ENCODE assay signal across 8 cellular contexts in the genomic region with DNA sequence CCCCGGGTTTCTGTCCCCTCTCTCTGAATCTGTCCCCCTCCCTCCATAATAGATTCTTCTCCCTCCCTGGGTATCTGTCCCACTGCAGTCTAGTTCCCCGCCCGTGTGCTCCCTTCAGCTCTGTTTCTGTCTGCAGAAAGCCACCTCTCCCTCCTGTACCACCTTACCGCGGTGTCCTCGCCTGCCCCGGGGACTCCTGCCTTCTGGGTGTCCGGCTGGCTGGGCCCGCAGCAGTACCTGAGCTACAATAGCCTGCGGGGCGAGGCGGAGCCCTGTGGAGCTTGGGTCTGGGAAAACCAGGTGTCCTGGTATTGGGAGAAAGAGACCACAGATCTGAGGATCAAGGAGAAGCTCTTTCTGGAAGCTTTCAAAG. TPM values are rescaled to one million over a fixed set of nuclear protein-coding genes. Genes with fewer than 3 reads are reported as not detected.
A peak's percentile ranks its signal among the peaks of the same experiment; 100 is the strongest.
DNase-seq lines count a peak whose midpoint lies in the region; ATAC-seq lines count a peak whose summit lies in the region.

No MANE protein-coding gene starts in this region.

- ATAC-seq in stimulated activated memory B cell treated with anti-CD40 and anti-IgM and Interleukin-4, amounts not matched to agents 10 μg/mL and 1 μg/mL and 100 μg/mL, for 72 hours = no peak
- ATAC-seq in sciatic nerve (no peak), HG02885 (IDR thresholded peaks at IDR 0.05; ENCODE audit: poor library complexity, unreplicated experiment) (no peak)

- H3K27me3 Mint-ChIP-seq in activated CD4-positive, alpha-beta memory T cell treated with anti-CD3 and anti-CD28 coated beads for 36 hours = no peaks in the 10 kb centered on the region
- H3K27me3 Mint-ChIP-seq in stimulated activated memory B cell treated with anti-CD40 and anti-IgM and Interleukin-4, amounts not matched to agents 10 μg/mL and 1 μg/mL and 100 μg/mL, for 72 hours = no peaks in the 10 kb centered on the region

- peak overlapping the region; percentile 65 for H3K27ac Mint-ChIP-seq in activated CD4-positive, alpha-beta memory T cell treated with anti-CD3 and anti-CD28 coated beads for 36 hours
- H3K27ac Mint-ChIP-seq in stimulated activated memory B cell treated with anti-CD40 and anti-IgM and Interleukin-4, amounts not matched to agents 10 μg/mL and 1 μg/mL and 100 μg/mL, for 72 hours = peak overlapping the region; percentile 96

- peaks cover 10% of the 10 kb centered on the region for H3K36me3 ChIP-seq in iPS-20b (ENCODE audit: insufficient read depth, low read depth, low read length)

- peak overlapping the region; percentile 61; the same call in 1 of the 2 replicates for H3K9ac ChIP-seq in iPS-20b (ENCODE audit: low read depth, low read length)

- H3K4me1 Mint-ChIP-seq in activated CD4-positive, alpha-beta memory T cell treated with anti-CD3 and anti-CD28 coated beads for 36 hours (ENCODE audit: low read depth) = peaks cover 27% of the 10 kb centered on the region
- peaks cover 53% of the 10 kb centered on the region for H3K4me1 Mint-ChIP-seq in stimulated activated memory B cell treated with anti-CD40 and anti-IgM and Interleukin-4, amounts not matched to agents 10 μg/mL and 1 μg/mL and 100 μg/mL, for 72 hours

- no peaks in the 10 kb centered on the region for H3K9me3 ChIP-seq in iPS-20b (ENCODE audit: insufficient read depth, low read depth, low read length)

- intact Hi-C loops in activated CD4-positive, alpha-beta memory T cell treated with anti-CD3 and anti-CD28 coated beads for 36 hours (cut with micrococcal nuclease) = no loop called here
- intact Hi-C loops in sciatic nerve (cut with DNase I) = no loop called here

- H3K9me3 Mint-ChIP-seq in activated CD4-positive, alpha-beta memory T cell treated with anti-CD3 and anti-CD28 coated beads for 36 hours = no peaks in the 10 kb centered on the region
- H3K9me3 Mint-ChIP-seq in stimulated activated memory B cell treated with anti-CD40 and anti-IgM and Interleukin-4, amounts not matched to agents 10 μg/mL and 1 μg/mL and 100 μg/mL, for 72 hours = no peaks in the 10 kb centered on the region

- CTCF ChIA-PET in activated CD4-positive, alpha-beta memory T cell treated with anti-CD3 and anti-CD28 coated beads for 36 hours (lab: Charles Lee) = interaction anchor here (0.6 to 4.0 kb wide), 5 partner anchors 21 to 178 kb away, joined by 3 to 25 read pairs (median 3); no protein-coding TSS in a partner anchor

- H3K27ac ChIP-seq in iPS-20b (ENCODE audit: low read length) = no peak overlapping the region

- peak overlapping the region; percentile 76 for H3K4me3 ChIP-seq in iPS-20b (ENCODE audit: low read length)

- DNase-seq in NCI-H1417 (lab: John Stamatoyannopoulos, UW) (peak; percentile 47 to 70 (median 69)), NCI-H1417 treated with DMSO at 0.1 percent for 48 hours (lab: John Stamatoyannopoulos, UW) (no peak), sciatic nerve (ENCODE audit: low spot score) (no peak), nucleus accumbens (lab: John Stamatoyannopoulos, UW) (no peak)
- no peak for DNase-seq in activated CD4-positive, alpha-beta memory T cell treated with anti-CD3 and anti-CD28 coated beads for 36 hours

- peak overlapping the region; percentile 79 for H3K4me3 Mint-ChIP-seq in activated CD4-positive, alpha-beta memory T cell treated with anti-CD3 and anti-CD28 coated beads for 36 hours
- H3K4me3 Mint-ChIP-seq in stimulated activated memory B cell treated with anti-CD40 and anti-IgM and Interleukin-4, amounts not matched to agents 10 μg/mL and 1 μg/mL and 100 μg/mL, for 72 hours = peak overlapping the region; percentile 95

- no peaks in the 10 kb centered on the region for H3K36me3 Mint-ChIP-seq in activated CD4-positive, alpha-beta memory T cell treated with anti-CD3 and anti-CD28 coated beads for 36 hours
- no peaks in the 10 kb centered on the region for H3K36me3 Mint-ChIP-seq in stimulated activated memory B cell treated with anti-CD40 and anti-IgM and Interleukin-4, amounts not matched to agents 10 μg/mL and 1 μg/mL and 100 μg/mL, for 72 hours

- POLR2A ChIA-PET in activated CD4-positive, alpha-beta memory T cell treated with anti-CD3 and anti-CD28 coated beads for 36 hours (lab: Charles Lee) = interaction anchor here (0.6 to 0.8 kb wide), 3 partner anchors 21 to 66 kb away, joined by 3 to 4 read pairs (median 3); no protein-coding TSS in a partner anchor

- no peaks in the 10 kb centered on the region for H3K27me3 ChIP-seq in iPS-20b (ENCODE audit: insufficient read depth, low read length)

- peaks cover 8% of the 10 kb centered on the region; the same call in 1 of the 2 replicates for H3K4me1 ChIP-seq in iPS-20b (ENCODE audit: insufficient read depth, low read length)

RNA-seq across cellular contexts. Expression of gene FCGRT, which starts 1.3 kb away (rescaled TPM):
- 10 to 100 TPM; 13.2 to 17.2 TPM for total RNA-seq in activated CD4-positive, alpha-beta memory T cell treated with anti-CD3 and anti-CD28 coated beads for 36 hours
- 263 TPM for total RNA-seq in sciatic nerve

RNA-seq across cellular contexts. Expression of gene RCN3, which starts 14.1 kb away (rescaled TPM):
- 1 to 10 TPM; 6.3 to 6.5 TPM for total RNA-seq in activated CD4-positive, alpha-beta memory T cell treated with anti-CD3 and anti-CD28 coated beads for 36 hours
- 48.5 TPM for total RNA-seq in sciatic nerve

RNA-seq across cellular contexts. Expression of gene RPS11, which starts 17.5 kb away (rescaled TPM):
- total RNA-seq in activated CD4-positive, alpha-beta memory T cell treated with anti-CD3 and anti-CD28 coated beads for 36 hours = 1,000 to 10,000 TPM; 3,093 to 3,130 TPM
- 1,507 TPM for total RNA-seq in sciatic nerve

RNA-seq across cellular contexts. Expression of gene RPL13A, which starts 26.3 kb away (rescaled TPM):
- total RNA-seq in activated CD4-positive, alpha-beta memory T cell treated with anti-CD3 and anti-CD28 coated beads for 36 hours = 1,000 to 10,000 TPM; 4,276 to 4,379 TPM
- 1,735 TPM for total RNA-seq in sciatic nerve

RNA-seq across cellular contexts. Expression of gene FLT3LG, which starts 39.7 kb away (rescaled TPM):
- 10 to 100 TPM; 50.1 to 51.0 TPM for total RNA-seq in activated CD4-positive, alpha-beta memory T cell treated with anti-CD3 and anti-CD28 coated beads for 36 hours
- 19.6 TPM for total RNA-seq in sciatic nerve

Comparison
In these comparisons a context has a peak if more than half of its experiments do, and no peak if none do; other contexts are left out.
1. DNase-seq: peak in NCI-H1417 (3 of 3); none in NCI-H1417 treated with DMSO at 0.1 percent for 48 hours (single experiment), activated CD4-positive, alpha-beta memory T cell treated with anti-CD3 and anti-CD28 coated beads for 36 hours (single experiment), sciatic nerve (single experiment) and nucleus accumbens (0 of 56).
2. RNA of gene FCGRT, which starts 1.3 kb away (total RNA-seq): 263 TPM in sciatic nerve (single experiment); 13.2 to 17.2 TPM in activated CD4-positive, alpha-beta memory T cell treated with anti-CD3 and anti-CD28 coated beads for 36 hours; every median in the first group is over 10 times any median in the second.